In the genomic region with DNA sequence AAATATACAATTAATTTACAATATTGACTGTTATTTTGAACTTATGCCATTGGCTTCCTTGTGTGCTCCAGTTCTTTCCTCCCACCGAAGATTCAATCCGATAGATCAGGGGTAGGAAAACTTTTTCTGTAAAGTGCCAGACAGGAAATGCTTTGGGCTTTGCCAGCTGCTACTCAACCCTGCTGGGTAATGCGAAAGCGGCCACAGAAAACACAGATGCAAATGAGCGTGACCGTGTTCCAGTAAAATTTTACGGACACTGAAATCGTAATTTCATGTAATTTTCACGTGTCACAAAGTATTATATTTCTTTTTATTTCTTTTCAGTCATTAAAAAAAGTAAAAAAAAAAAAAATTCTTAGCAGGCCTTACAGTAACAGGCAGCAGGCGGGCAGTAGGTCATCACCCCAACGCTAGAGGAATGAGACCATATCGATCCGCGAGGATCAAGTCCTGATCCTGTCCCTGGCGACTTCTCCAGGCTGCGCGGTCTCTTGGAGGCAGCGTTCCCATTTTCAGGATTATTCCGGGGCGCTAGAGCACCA, we compare ENCODE assay signal across 8 cellular contexts. TPM values are rescaled to one million over a fixed set of nuclear protein-coding genes. Genes with fewer than 3 reads are reported as not detected.
DNase-seq lines count a peak whose midpoint lies in the region; ATAC-seq, FAIRE-seq and TF ChIP-seq lines count a peak whose summit lies in the region.

No MANE protein-coding gene starts in this region.

- TF ChIP-seq EP300 in H1 (IDR thresholded peaks at IDR 0.05; ENCODE audit: borderline replicate concordance in 1 of 2, low read depth in 2 of 2, low read length in 2 of 2) = no peak

- no peak for TF ChIP-seq RAD21 in H1 (IDR thresholded peaks at IDR 0.05 in 1 of 2, conservative IDR thresholded peaks at IDR 0.05 in 1 of 2; ENCODE audit: low read depth in 2 of 2, low read length in 2 of 2)

- peaks cover 2% of the 10 kb centered on the region; the same call in 1 of the 2 replicates for H3K23me2 ChIP-seq in H1 (ENCODE audit: low read depth, low read length)

- H3K4me2 ChIP-seq in H1 (ENCODE audit: insufficient read depth in 1 of 2, low read depth in 2 of 2, low read length in 2 of 2) = peak overlapping the region; percentile 75 to 95

- peaks cover 0 to 3% (median 0%) of the 10 kb centered on the region in 4 experiments; a peak in 1 of 8 replicates for H3K36me3 ChIP-seq in H1 (ENCODE audit: control insufficient read depth in 2 of 4, insufficient read depth in 4 of 4, low read length in 3 of 4)
- H3K36me3 ChIP-seq in muscle layer of colon (ENCODE audit: insufficient read depth, low read length) = no peaks in the 10 kb centered on the region
- H3K36me3 ChIP-seq in tibial artery = no peaks in the 10 kb centered on the region

- no peaks in the 10 kb centered on the region; the same call in 1 of the 2 replicates for H3K79me1 ChIP-seq in H1 (ENCODE audit: low read depth, low read length)

- peak overlapping the region; percentile 93; the same call in 1 of the 2 replicates for H3K18ac ChIP-seq in H1 (ENCODE audit: extremely low read depth, low read length)

- peaks cover 0 to 1% of the 10 kb centered on the region in 2 experiments for H4K20me1 ChIP-seq in H1 (replicated peaks in 1 of 2; ENCODE audit: control insufficient read depth in 1 of 2, insufficient read depth in 2 of 2, low read length in 2 of 2)

- 0 out of 2 replicates have a peak overlapping the region, but pooled peaks have one; percentile 13 for H2BK12ac ChIP-seq in H1 (ENCODE audit: low read depth, low read length)

- WGBS in H1 (ENCODE audit: extremely low coverage in 1 of 2, insufficient coverage in 1 of 2, insufficient read length in 1 of 2, insufficient replicate concordance in 2 of 2, low coverage in 1 of 2, low lambda C conversion rate in 2 of 2, missing lambda C conversion rate in 1 of 2), 2 experiments = 8% methylated on average over 20 of the region's 20 CpGs; no CpG with 5 or more reads in 1 of the 2 experiments

- H3K27me3 ChIP-seq in H1 (replicated peaks in 1 of 4; ENCODE audit: control insufficient read depth in 3 of 4, extremely low read depth in 1 of 4, insufficient read depth in 3 of 4, low read length in 3 of 4) = no peaks in the 10 kb centered on the region
- H3K27me3 ChIP-seq in muscle layer of colon (ENCODE audit: control insufficient read depth in 1 of 2, insufficient read depth in 2 of 2, low read length in 2 of 2) = no peaks in the 10 kb centered on the region
- no peaks in the 10 kb centered on the region for H3K27me3 ChIP-seq in tibial artery

- DNase-seq in GM10248 (ENCODE audit: extremely low spot score) (peak; percentile 31), LoVo (ENCODE audit: low spot score) (peak; percentile 49), H1 (ENCODE audit: low read depth in 1 of 2, low spot score in 2 of 2) (no peak), tibial artery (peak in 1 of 2 donors; percentile 74), posterior vena cava (ENCODE audit: low spot score) (no peak)
- DNase-seq in activated CD4-positive, alpha-beta T cell treated with anti-CD3 and anti-CD28 coated beads for 4 hours = peak; percentile 36 to 38

- H3K4me3 ChIP-seq in H1 (ENCODE audit: extremely low read depth in 1 of 4, insufficient read depth in 2 of 4, low read depth in 3 of 4, low read length in 4 of 4) (peak overlapping the region; percentile 75 to 85 (median 80)), muscle layer of colon (ENCODE audit: low read depth in 1 of 2, low read length in 2 of 2) (peak overlapping the region; percentile 85 to 95), tibial artery (peak overlapping the region; percentile 84 to 89)

- H2AFZ ChIP-seq in H1 (ENCODE audit: low read length) = peak overlapping the region; percentile 96; the same call in 1 of the 2 replicates

- POLR2A ChIA-PET in GM10248 (lab: Yijun Ruan, JAX) = interaction anchor here (1.1 kb wide), 1 partner anchor 59 kb away, joined by 3 read pairs; the partner anchor contains the start of gene CARNMT1
- POLR2A ChIA-PET in H1 (lab: Charles Lee; ENCODE audit: partially characterized antibody) = interaction anchor here (0.7 to 2.5 kb wide), 6 partner anchors 58 to 803 kb away, joined by 3 to 12 read pairs (median 3); partner anchors contain the start of genes CARNMT1 and PCSK5

- H4K91ac ChIP-seq in H1 (replicated peaks; ENCODE audit: insufficient read length, low read length) = peak overlapping the region; percentile 87

- ATAC-seq in GM21723 (IDR thresholded peaks at IDR 0.05; ENCODE audit: unreplicated experiment) = peak; percentile 43

- H2BK20ac ChIP-seq in H1 (ENCODE audit: low read length) = no peak overlapping the region

- no peak overlapping the region for H2AK5ac ChIP-seq in H1 (ENCODE audit: low read depth, low read length)

- 0 out of 3 replicates have a peak, but pooled peaks of 1 of the 2 experiments have one; percentile 64 for TF ChIP-seq POLR2A in H1 (IDR thresholded peaks at IDR 0.05; ENCODE audit: control extremely low read depth in 1 of 2, low read depth in 2 of 2, low read length in 2 of 2)

- peak overlapping the region; percentile 80 for H3K14ac ChIP-seq in H1 (ENCODE audit: insufficient read length)

- peak overlapping the region; percentile 28; the same call in 1 of the 2 replicates for H4K8ac ChIP-seq in H1 (ENCODE audit: extremely low read depth, insufficient read depth, low read length)

- intact Hi-C loops in tibial artery (cut with DNase I; ENCODE audit: low total_unique reads) = loop anchor here (5.0 to 10.0 kb wide), 3 partner anchors 135 to 593 kb away; partner anchors contain the start of genes C9orf40 and RORB
- intact Hi-C loops in posterior vena cava (cut with DNase I) = loop anchor here in 1 of 2 donors (10.0 kb wide), 1 partner anchor 313 kb away; no protein-coding TSS in a partner anchor

- H3K4me1 ChIP-seq in H1 (replicated peaks in 1 of 4; ENCODE audit: control insufficient read depth in 3 of 4, insufficient read depth in 4 of 4, low read length in 3 of 4) (peaks cover 0 to 9% (median 5%) of the 10 kb centered on the region in 4 experiments; a peak in 4 of 7 replicates), muscle layer of colon (ENCODE audit: insufficient read depth, low read length) (peaks cover 16% of the 10 kb centered on the region), tibial artery (peaks cover 0 to 58% (median 29%) of the 10 kb centered on the region in 4 donors)

- no peak for FAIRE-seq in H1 (lab: Jason Lieb, UNC)

- H3K9me3 ChIP-seq in H1 (ENCODE audit: insufficient read depth in 2 of 2, low read depth in 1 of 2, low read length in 1 of 2) = no peaks in the 10 kb centered on the region
- H3K9me3 ChIP-seq in muscle layer of colon (ENCODE audit: low read length) = no peaks in the 10 kb centered on the region
- no peaks in the 10 kb centered on the region for H3K9me3 ChIP-seq in tibial artery

- H3K23ac ChIP-seq in H1 (ENCODE audit: insufficient read length) = no peak overlapping the region

- H2BK120ac ChIP-seq in H1 (replicated peaks; ENCODE audit: low read depth, low read length) = no peak overlapping the region

- H3K56ac ChIP-seq in H1 (replicated peaks; ENCODE audit: insufficient read length, low read depth, low read length) = peak overlapping the region; percentile 83

- H4K5ac ChIP-seq in H1 (ENCODE audit: insufficient read length, low read depth, low read length) = peak overlapping the region; percentile 92

- peak overlapping the region; percentile 61 to 86 (median 84) for H3K9ac ChIP-seq in H1 (replicated peaks in 1 of 4; ENCODE audit: extremely low read depth in 1 of 4, low read depth in 3 of 4, low read length in 3 of 4)
- H3K9ac ChIP-seq in muscle layer of colon (ENCODE audit: low read length) = peak overlapping the region; percentile 34

- H2BK15ac ChIP-seq in H1 (ENCODE audit: low read length) = no peak overlapping the region

- no peak overlapping the region for H3K4ac ChIP-seq in H1 (replicated peaks; ENCODE audit: insufficient read length, low read depth, low read length)

- peak overlapping the region; percentile 91 for H2BK5ac ChIP-seq in H1 (ENCODE audit: low read depth, low read length)

- H3K79me2 ChIP-seq in H1 (ENCODE audit: control insufficient read depth in 1 of 2, insufficient read depth in 2 of 2, low read length in 2 of 2) = peaks cover 0 to 9% of the 10 kb centered on the region in 2 experiments; a peak in 2 of 4 replicates

- peak; percentile 7 for TF ChIP-seq CTCF in GM10248 (IDR thresholded peaks at IDR 0.05; ENCODE audit: control extremely low read depth, extremely low read depth, low read depth, missing control alignments)
- no peak for TF ChIP-seq CTCF in H1 (IDR thresholded peaks at IDR 0.05; ENCODE audit: control extremely low read depth in 1 of 3, insufficient read depth in 1 of 3, low read depth in 1 of 3, low read length in 3 of 3)
- TF ChIP-seq CTCF in tibial artery (IDR thresholded peaks at IDR 0.05) = no peak

- CTCF ChIA-PET in GM10248 (lab: Yijun Ruan, JAX) (interaction anchor here (1.0 to 3.4 kb wide), 7 partner anchors 9 to 314 kb away, joined by 3 to 12 read pairs (median 5); partner anchors contain the start of gene C9orf40), H1 (lab: Charles Lee; ENCODE audit: partially characterized antibody) (interaction anchor here (0.5 to 1.6 kb wide), 4 partner anchors 11 to 1180 kb away, joined by 3 to 9 read pairs (median 3); no protein-coding TSS in a partner anchor)

- H3K27ac ChIP-seq in H1 (ENCODE audit: low read depth, low read length) (peak overlapping the region; percentile 81), muscle layer of colon (ENCODE audit: low read depth, low read length) (peak overlapping the region; percentile 92), tibial artery (peak overlapping the region; percentile 96 to 97)

RNA-seq across cellular contexts. Expression of gene NMRK1, which starts 0.6 kb away (rescaled TPM):
- total RNA-seq in H1 (2021; fragmentation: NEBNext Ultra II Directional; extraction: Animal tissue kit (Norgen Biotek cat#: 25700)) = 8.1 and 9.1 TPM in 2 replicates
- 3.5 and 5.8 TPM in 2 replicates for polyA plus RNA-seq in H1 (2011; rRNA removed)
- polyA plus RNA-seq in H1 (2011; cell fraction: cytosol; rRNA removed) = 8.0 TPM
- 5.4 TPM for polyA plus RNA-seq in H1 (2011; cell fraction: nucleus; rRNA removed)
- polyA plus RNA-seq in H1 (2012, experiment 1 of 2) = 6.3 to 11.2 TPM (median 7.8 TPM) in 4 replicates
- polyA plus RNA-seq in H1 (2012, experiment 2 of 2) = 2.0 TPM
- polyA plus RNA-seq in H1 (2013, experiment 1 of 2) = 7.4 TPM
- polyA plus RNA-seq in H1 (2013, experiment 2 of 2) = 7.7 TPM
- 2.9 and 3.4 TPM in 2 replicates for polyA minus RNA-seq in H1 (2011; rRNA and poly(A)+ RNA removed)
- 1.8 TPM for polyA minus RNA-seq in H1 (2011; cell fraction: cytosol; rRNA and poly(A)+ RNA removed)
- 8.4 TPM for polyA minus RNA-seq in H1 (2011; cell fraction: nucleus; rRNA and poly(A)+ RNA removed)
- 10 to 100 TPM; 22.0 to 23.0 TPM for total RNA-seq in posterior vena cava

RNA-seq across cellular contexts. Expression of gene OSTF1, which starts 1.0 kb away (rescaled TPM):
- 18.6 and 18.9 TPM in 2 replicates for total RNA-seq in H1 (2021; fragmentation: NEBNext Ultra II Directional; extraction: Animal tissue kit (Norgen Biotek cat#: 25700))
- polyA plus RNA-seq in H1 (2011; rRNA removed) = 3.0 and 5.0 TPM in 2 replicates
- 5.2 TPM for polyA plus RNA-seq in H1 (2011; cell fraction: cytosol; rRNA removed)
- 1.6 TPM for polyA plus RNA-seq in H1 (2011; cell fraction: nucleus; rRNA removed)
- 12.7 to 20.2 TPM (median 14.0 TPM) in 4 replicates for polyA plus RNA-seq in H1 (2012, experiment 1 of 2)
- polyA plus RNA-seq in H1 (2012, experiment 2 of 2) = 5.3 TPM
- polyA plus RNA-seq in H1 (2013, experiment 1 of 2) = 10.6 TPM
- polyA plus RNA-seq in H1 (2013, experiment 2 of 2) = 10.6 TPM
- 10.8 and 11.0 TPM in 2 replicates for polyA minus RNA-seq in H1 (2011; rRNA and poly(A)+ RNA removed)
- polyA minus RNA-seq in H1 (2011; cell fraction: cytosol; rRNA and poly(A)+ RNA removed) = 6.9 TPM
- 6.9 TPM for polyA minus RNA-seq in H1 (2011; cell fraction: nucleus; rRNA and poly(A)+ RNA removed)
- 10 to 100 TPM; 36.5 to 40.2 TPM for total RNA-seq in posterior vena cava

RNA-seq across cellular contexts. Expression of gene CARNMT1, which starts 59.3 kb away (rescaled TPM):
- 38.1 and 44.1 TPM in 2 replicates for total RNA-seq in H1 (2021; fragmentation: NEBNext Ultra II Directional; extraction: Animal tissue kit (Norgen Biotek cat#: 25700))
- polyA plus RNA-seq in H1 (2011; rRNA removed) = 5.1 and 9.1 TPM in 2 replicates
- 11.3 TPM for polyA plus RNA-seq in H1 (2011; cell fraction: cytosol; rRNA removed)
- 7.5 TPM for polyA plus RNA-seq in H1 (2011; cell fraction: nucleus; rRNA removed)
- 5.7 to 14.7 TPM (median 6.9 TPM) in 4 replicates for polyA plus RNA-seq in H1 (2012, experiment 1 of 2)
- 1.7 TPM for polyA plus RNA-seq in H1 (2012, experiment 2 of 2)
- 17.0 TPM for polyA plus RNA-seq in H1 (2013, experiment 1 of 2)
- 16.3 TPM for polyA plus RNA-seq in H1 (2013, experiment 2 of 2)
- polyA minus RNA-seq in H1 (2011; rRNA and poly(A)+ RNA removed) = 7.9 and 9.4 TPM in 2 replicates
- 12.3 TPM for polyA minus RNA-seq in H1 (2011; cell fraction: cytosol; rRNA and poly(A)+ RNA removed)
- 23.1 TPM for polyA minus RNA-seq in H1 (2011; cell fraction: nucleus; rRNA and poly(A)+ RNA removed)
- 10 to 100 TPM; 11.2 to 12.3 TPM for total RNA-seq in posterior vena cava

Comparison
In these comparisons a context has a peak if more than half of its experiments do, and no peak if none do; other contexts are left out.
1. DNase-seq: peak in GM10248 (single experiment), LoVo (single experiment) and activated CD4-positive, alpha-beta T cell treated with anti-CD3 and anti-CD28 coated beads for 4 hours (2 of 2); none in H1 (0 of 2) and posterior vena cava (single experiment).
2. Peak in every context shown above with its lines, with median percentiles within 50 percentile points of each other: H3K27ac ChIP-seq and H3K4me3 ChIP-seq.